15 cellular contexts compared by ENCODE assay signal in genomic region chr10:2150315-2150714, GRCh38.
DNase-seq lines count a peak whose midpoint lies in the region; ATAC-seq and TF ChIP-seq lines count a peak whose summit lies in the region.
"Had no signal": no experiment of that assay in that cellular context is flagged by ENCODE, and none has a peak within 500 bp of the region (broad histone marks: within the 10 kb centered on the region; RNA-seq: fewer than 3 reads in every experiment).

No MANE protein-coding gene starts in this region.

- no peaks in the 10 kb centered on the region for H3K36me3 Mint-ChIP-seq in WTC11

- H3K18ac ChIP-seq in mesenchymal stem cell (ENCODE audit: low read depth in 1 of 2, low read length in 2 of 2) = no peak overlapping the region

- TF ChIP-seq CTCF in WTC11 (IDR thresholded peaks at IDR 0.05) = no peak
- TF ChIP-seq CTCF in mucosa of descending colon (IDR thresholded peaks at IDR 0.05) = no peak

- H2AFZ ChIP-seq in mesenchymal stem cell (ENCODE audit: low read depth, low read length) = no peak overlapping the region
- H2AFZ ChIP-seq: GM23248 had no signal

- H3K79me1 ChIP-seq in mesenchymal stem cell (replicated peaks; ENCODE audit: low read length, poor library complexity, severe bottlenecking) = no peaks in the 10 kb centered on the region

- no peak overlapping the region for H3K4me3 ChIP-seq in mesenchymal stem cell (ENCODE audit: insufficient read depth in 1 of 2, low read depth in 1 of 2, low read length in 2 of 2)
- H3K4me3 ChIP-seq in aorta (ENCODE audit: low read length in 2 of 2) = no peak overlapping the region
- H3K4me3 ChIP-seq in mucosa of descending colon = no peak overlapping the region
- H3K4me3 ChIP-seq: GM23248, HAP-1 had no signal

- no peak overlapping the region for H4K91ac ChIP-seq in mesenchymal stem cell (ENCODE audit: low read length)

- ATAC-seq in WTC11 (peak; percentile 60; the same call in 1 of the 2 replicates), GM21515 (IDR thresholded peaks at IDR 0.05; ENCODE audit: unreplicated experiment) (no peak), aorta (ENCODE audit: low FRiP score) (no peak), mucosa of descending colon (no peak)

- H3K14ac ChIP-seq in mesenchymal stem cell (ENCODE audit: low read length in 2 of 2) = no peak overlapping the region

- peaks cover 18% of the 10 kb centered on the region for H3K4me1 Mint-ChIP-seq in WTC11
- H3K4me1 Mint-ChIP-seq: B cell had no signal

- no peak overlapping the region for H2BK15ac ChIP-seq in mesenchymal stem cell (ENCODE audit: low read depth, poor library complexity, severe bottlenecking)

- H3K27ac Mint-ChIP-seq in WTC11 = peak overlapping the region; percentile 91
- H3K27ac Mint-ChIP-seq: B cell; CD4-positive, alpha-beta T cell had no signal

- no peak overlapping the region for H4K8ac ChIP-seq in mesenchymal stem cell (ENCODE audit: low read length)

- H3K36me3 ChIP-seq in mesenchymal stem cell (ENCODE audit: control insufficient read depth in 1 of 2, insufficient read depth in 2 of 2, low read depth in 1 of 2, low read length in 2 of 2) (no peaks in the 10 kb centered on the region), aorta (ENCODE audit: control insufficient read depth in 1 of 2, insufficient read depth in 2 of 2, low read length in 1 of 2) (no peaks in the 10 kb centered on the region), mucosa of descending colon (ENCODE audit: low read depth) (no peaks in the 10 kb centered on the region)
- H3K36me3 ChIP-seq: HAP-1 had no signal

- POLR2A ChIA-PET in WTC11 (lab: Charles Lee) = no interaction called here

- H3K27ac ChIP-seq in mesenchymal stem cell (ENCODE audit: low read length, poor library complexity, severe bottlenecking) (no peak overlapping the region), aorta (ENCODE audit: low read depth in 1 of 2, low read length in 2 of 2) (no peak overlapping the region)
- H3K27ac ChIP-seq: GM23248 had no signal

- intact Hi-C loops in aorta (cut with DNase I) (no loop called here), mucosa of descending colon (cut with DNase I, micrococcal nuclease) (no loop called here)

- no peak overlapping the region for H3K4me3 Mint-ChIP-seq in WTC11
- H3K4me3 Mint-ChIP-seq: B cell; CD4-positive, alpha-beta T cell had no signal

- no peak overlapping the region for H3K4me2 ChIP-seq in mesenchymal stem cell (ENCODE audit: low read length, poor library complexity, severe bottlenecking)

- no peaks in the 10 kb centered on the region for H3K27me3 Mint-ChIP-seq in WTC11 (ENCODE audit: low read depth)

- H2AK5ac ChIP-seq in mesenchymal stem cell (ENCODE audit: low read length, severe bottlenecking) = no peak overlapping the region

- H2BK12ac ChIP-seq in mesenchymal stem cell (ENCODE audit: low read length in 2 of 2) = no peak overlapping the region

- H3K9me3 ChIP-seq in mesenchymal stem cell (ENCODE audit: control insufficient read depth, low read length) (no peaks in the 10 kb centered on the region), aorta (ENCODE audit: control insufficient read depth, low read length) (no peaks in the 10 kb centered on the region), mucosa of descending colon (peaks cover 47% of the 10 kb centered on the region)
- H3K9me3 ChIP-seq: HAP-1 had no signal

- CTCF ChIA-PET in WTC11 (lab: Charles Lee) = interaction anchor here (1.0 kb wide), 1 partner anchor 13 kb away, joined by 3 read pairs; no protein-coding TSS in a partner anchor

- H3K4me1 ChIP-seq in mesenchymal stem cell (ENCODE audit: control insufficient read depth, insufficient read depth, low read depth, low read length) (no peaks in the 10 kb centered on the region), aorta (ENCODE audit: control insufficient read depth in 1 of 2, insufficient read depth in 2 of 2, low read length in 2 of 2) (no peaks in the 10 kb centered on the region), mucosa of descending colon (ENCODE audit: low read depth) (no peaks in the 10 kb centered on the region)
- H3K4me1 ChIP-seq: HAP-1 had no signal

- no peaks in the 10 kb centered on the region for H3K27me3 ChIP-seq in mesenchymal stem cell (ENCODE audit: control insufficient read depth in 1 of 2, insufficient read depth in 1 of 2, low read length in 2 of 2)
- no peaks in the 10 kb centered on the region for H3K27me3 ChIP-seq in aorta (ENCODE audit: control insufficient read depth in 1 of 2, insufficient read depth in 2 of 2, low read length in 1 of 2)

- H3K23ac ChIP-seq in mesenchymal stem cell (ENCODE audit: low read length in 2 of 2) = no peak overlapping the region

- H2BK120ac ChIP-seq in mesenchymal stem cell (ENCODE audit: low read depth, low read length) = no peak overlapping the region

- no peak overlapping the region for H3K9ac ChIP-seq in mesenchymal stem cell (ENCODE audit: low read length)
- H3K9ac ChIP-seq: GM23248 had no signal

- DNase-seq in ELR (ENCODE audit: low read depth) (peak; percentile 0), NOMO-1 (lab: John Stamatoyannopoulos, UW; ENCODE audit: unreplicated experiment in 2 of 2) (peak; percentile 17 to 38), WTC11 (ENCODE audit: low spot score) (no peak), mesenchymal stem cell (peak; percentile 0), aorta (no peak), mucosa of descending colon (no peak), NCI-H1048 (lab: John Stamatoyannopoulos, UW) (no peak)
- DNase-seq: C1 segment of cervical spinal cord; Calu3; CD4-positive, alpha-beta T cell; DMS 273 treated with DMSO at 0.1 percent for 48 hours; GM23248 had no signal

- WGBS in mesenchymal stem cell = 69% methylated on average over 3 of the region's 4 CpGs
- 71 to 77% methylated on average over 4 of the region's 4 CpGs for WGBS in aorta, 2 donors

- no peak overlapping the region for H2BK5ac ChIP-seq in mesenchymal stem cell (ENCODE audit: low read depth, low read length, poor library complexity, severe bottlenecking)

- H3K9me3 Mint-ChIP-seq in WTC11 = no peaks in the 10 kb centered on the region
- H3K9me3 Mint-ChIP-seq: CD4-positive, alpha-beta T cell had no signal

- H3K4ac ChIP-seq in mesenchymal stem cell (ENCODE audit: low read depth in 1 of 2, low read length in 2 of 2) = no peak overlapping the region

TF ChIP-seq in WTC11, 78 proteins besides CTCF, POLR2A, EP300 and RAD21 (continues in another document):
- TF ChIP-seq IRF2 (CRISPR knock-in tag; IDR thresholded peaks at IDR 0.05; ENCODE audit: borderline replicate concordance, low read depth) (no peak), ZNF232 (CRISPR knock-in tag; IDR thresholded peaks at IDR 0.05) (no peak), ZNF416 (CRISPR knock-in tag; IDR thresholded peaks at IDR 0.05) (no peak), ATF6 (CRISPR knock-in tag; IDR thresholded peaks at IDR 0.05) (no peak), GRHL2 (CRISPR knock-in tag; IDR thresholded peaks at IDR 0.05; ENCODE audit: insufficient replicate concordance, severe bottlenecking) (no peak)
- TF ChIP-seq, protein P1, sequence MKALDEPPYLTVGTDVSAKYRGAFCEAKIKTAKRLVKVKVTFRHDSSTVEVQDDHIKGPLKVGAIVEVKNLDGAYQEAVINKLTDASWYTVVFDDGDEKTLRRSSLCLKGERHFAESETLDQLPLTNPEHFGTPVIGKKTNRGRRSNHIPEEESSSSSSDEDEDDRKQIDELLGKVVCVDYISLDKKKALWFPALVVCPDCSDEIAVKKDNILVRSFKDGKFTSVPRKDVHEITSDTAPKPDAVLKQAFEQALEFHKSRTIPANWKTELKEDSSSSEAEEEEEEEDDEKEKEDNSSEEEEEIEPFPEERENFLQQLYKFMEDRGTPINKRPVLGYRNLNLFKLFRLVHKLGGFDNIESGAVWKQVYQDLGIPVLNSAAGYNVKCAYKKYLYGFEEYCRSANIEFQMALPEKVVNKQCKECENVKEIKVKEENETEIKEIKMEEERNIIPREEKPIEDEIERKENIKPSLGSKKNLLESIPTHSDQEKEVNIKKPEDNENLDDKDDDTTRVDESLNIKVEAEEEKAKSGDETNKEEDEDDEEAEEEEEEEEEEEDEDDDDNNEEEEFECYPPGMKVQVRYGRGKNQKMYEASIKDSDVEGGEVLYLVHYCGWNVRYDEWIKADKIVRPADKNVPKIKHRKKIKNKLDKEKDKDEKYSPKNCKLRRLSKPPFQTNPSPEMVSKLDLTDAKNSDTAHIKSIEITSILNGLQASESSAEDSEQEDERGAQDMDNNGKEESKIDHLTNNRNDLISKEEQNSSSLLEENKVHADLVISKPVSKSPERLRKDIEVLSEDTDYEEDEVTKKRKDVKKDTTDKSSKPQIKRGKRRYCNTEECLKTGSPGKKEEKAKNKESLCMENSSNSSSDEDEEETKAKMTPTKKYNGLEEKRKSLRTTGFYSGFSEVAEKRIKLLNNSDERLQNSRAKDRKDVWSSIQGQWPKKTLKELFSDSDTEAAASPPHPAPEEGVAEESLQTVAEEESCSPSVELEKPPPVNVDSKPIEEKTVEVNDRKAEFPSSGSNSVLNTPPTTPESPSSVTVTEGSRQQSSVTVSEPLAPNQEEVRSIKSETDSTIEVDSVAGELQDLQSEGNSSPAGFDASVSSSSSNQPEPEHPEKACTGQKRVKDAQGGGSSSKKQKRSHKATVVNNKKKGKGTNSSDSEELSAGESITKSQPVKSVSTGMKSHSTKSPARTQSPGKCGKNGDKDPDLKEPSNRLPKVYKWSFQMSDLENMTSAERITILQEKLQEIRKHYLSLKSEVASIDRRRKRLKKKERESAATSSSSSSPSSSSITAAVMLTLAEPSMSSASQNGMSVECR (CRISPR knock-in tag; IDR thresholded peaks at IDR 0.05; ENCODE audit: borderline replicate concordance) = no peak

Comparison
In these comparisons a context has a peak if more than half of its experiments do, and no peak if none do; other contexts are left out.
1. DNase-seq: peak in ELR (single experiment), NOMO-1 (2 of 2) and mesenchymal stem cell (single experiment); none in WTC11 (single experiment), aorta (0 of 2), mucosa of descending colon (0 of 3) and NCI-H1048 (single experiment).